Comparison of ENCODE assay signal across 1 cellular context in genomic region chr9:137254624-137255447, GRCh38.
TF ChIP-seq lines count a peak whose summit lies in the region.

NELFB (plus strand) TSS chr9:137255327.

TF ChIP-seq in A549, 52 proteins besides CTCF, POLR2A, EP300 and RAD21 (continued from another document):
- TF ChIP-seq MAX (IDR thresholded peaks at IDR 0.05) (peak; percentile 75; the same call in 1 of the 2 replicates), MAZ (IDR thresholded peaks at IDR 0.05; ENCODE audit: borderline replicate concordance, low read depth, low read length) (no peak), FOSL2 (IDR thresholded peaks at IDR 0.05) (no peak), FOSL2 (CRISPR knock-in tag; IDR thresholded peaks at IDR 0.05) (peak; percentile 19; the same call in 1 of the 2 replicates), RFX5 (IDR thresholded peaks at IDR 0.05) (0 out of 2 replicates have a peak, but pooled peaks have one; percentile 23), PBX3 (IDR thresholded peaks at IDR 0.05) (peak; percentile 47; the same call in 1 of the 2 replicates), CBX8 (IDR thresholded peaks at IDR 0.05) (no peak), POLR2AphosphoS2 (conservative IDR thresholded peaks at IDR 0.05; ENCODE audit: low read length) (no peak)
- TF ChIP-seq, protein P1, sequence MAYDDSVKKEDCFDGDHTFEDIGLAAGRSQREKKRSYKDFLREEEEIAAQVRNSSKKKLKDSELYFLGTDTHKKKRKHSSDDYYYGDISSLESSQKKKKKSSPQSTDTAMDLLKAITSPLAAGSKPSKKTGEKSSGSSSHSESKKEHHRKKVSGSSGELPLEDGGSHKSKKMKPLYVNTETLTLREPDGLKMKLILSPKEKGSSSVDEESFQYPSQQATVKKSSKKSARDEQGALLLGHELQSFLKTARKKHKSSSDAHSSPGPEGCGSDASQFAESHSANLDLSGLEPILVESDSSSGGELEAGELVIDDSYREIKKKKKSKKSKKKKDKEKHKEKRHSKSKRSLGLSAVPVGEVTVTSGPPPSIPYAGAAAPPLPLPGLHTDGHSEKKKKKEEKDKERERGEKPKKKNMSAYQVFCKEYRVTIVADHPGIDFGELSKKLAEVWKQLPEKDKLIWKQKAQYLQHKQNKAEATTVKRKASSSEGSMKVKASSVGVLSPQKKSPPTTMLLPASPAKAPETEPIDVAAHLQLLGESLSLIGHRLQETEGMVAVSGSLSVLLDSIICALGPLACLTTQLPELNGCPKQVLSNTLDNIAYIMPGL (CRISPR knock-in tag; IDR thresholded peaks at IDR 0.05; ENCODE audit: borderline replicate concordance): no peak
